Comparison of ENCODE assay signal across 6 cellular contexts in the genomic region with DNA sequence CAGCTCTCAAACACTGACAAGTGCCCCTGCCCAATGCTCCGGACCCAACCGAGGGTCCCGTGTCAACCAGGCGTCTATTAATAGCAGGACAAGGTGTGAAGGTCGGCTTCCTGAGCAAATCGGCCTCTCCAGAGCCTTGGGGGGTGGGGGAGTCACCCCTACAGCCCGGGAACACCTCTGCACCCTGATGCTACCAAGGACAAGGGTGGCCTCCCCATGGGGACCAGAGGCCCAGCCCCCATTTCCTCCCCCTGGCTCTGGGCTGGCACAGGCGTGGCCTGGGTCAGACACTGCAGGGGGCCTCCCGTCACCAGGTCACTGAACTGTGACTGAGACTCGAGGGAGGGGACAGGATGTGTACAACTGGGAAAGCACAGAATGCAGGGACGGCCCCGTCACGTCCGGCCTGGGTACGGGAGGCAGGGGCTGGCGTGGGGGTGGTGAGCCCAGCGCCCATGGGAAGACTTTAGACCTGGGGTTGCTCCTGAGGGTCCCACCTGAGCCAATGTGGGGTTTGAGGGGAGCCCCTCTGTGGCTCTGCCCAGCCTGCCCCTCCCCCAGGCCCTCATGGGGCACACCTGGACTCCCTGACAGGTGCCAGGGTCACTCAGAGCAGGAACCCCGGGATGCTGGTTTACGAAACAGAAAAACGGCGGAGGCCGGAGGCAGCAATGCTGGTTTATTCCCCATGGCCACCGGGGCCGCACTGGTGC. TPM values are rescaled to one million over a fixed set of nuclear protein-coding genes. Genes with fewer than 3 reads are reported as not detected.
A peak's percentile ranks its signal among the peaks of the same experiment; 100 is the strongest.
DNase-seq lines count a peak whose midpoint lies in the region; ATAC-seq and TF ChIP-seq lines count a peak whose summit lies in the region.

No MANE protein-coding gene starts in this region.

- 50% methylated on average over 24 of the region's 24 CpGs for WGBS in thymus

- TF ChIP-seq CTCF in left lung (IDR thresholded peaks at IDR 0.05): no peak

- H3K27me3 ChIP-seq in left lung (no peaks in the 10 kb centered on the region), thymus (ENCODE audit: control insufficient read depth, insufficient read depth) (no peaks in the 10 kb centered on the region)

- intact Hi-C loops in left lung (cut with DNase I): no loop called here

- TF ChIP-seq POLR2A in GM19099 (IDR thresholded peaks at IDR 0.05; ENCODE audit: extremely low read depth, insufficient read length, low read depth): peak; percentile 66

- peak overlapping the region; percentile 75 to 90 for H3K27ac ChIP-seq in left lung
- peak overlapping the region; percentile 67 for H3K27ac ChIP-seq in thymus (ENCODE audit: low read depth)

- H3K36me3 ChIP-seq in left lung (peaks cover 0 to 68% of the 10 kb centered on the region in 2 donors), thymus (ENCODE audit: control insufficient read depth, insufficient read depth) (peaks cover 30% of the 10 kb centered on the region)

- peak; percentile 92 for DNase-seq in HK-2 (ENCODE audit: unreplicated experiment)
- DNase-seq in activated T-helper 1 cell treated with anti-CD3 and anti-CD28 coated beads, Interleukin-2, amount 50 U/mL, for 16 hours (ENCODE audit: low read depth in 1 of 2, low spot score in 1 of 2): peak; percentile 20 to 53
- peak; percentile 74 to 88 for DNase-seq in left lung
- no peak for DNase-seq in iPS-NIHi7 (ENCODE audit: extremely low spot score)

- ATAC-seq in left lung: peak; percentile 43

- H3K4me1 ChIP-seq in left lung: peaks cover 5 to 53% of the 10 kb centered on the region in 2 donors
- H3K4me1 ChIP-seq in thymus (ENCODE audit: control insufficient read depth, insufficient read depth, low read length): peaks cover 13% of the 10 kb centered on the region

- no peaks in the 10 kb centered on the region for H3K9me3 ChIP-seq in left lung
- H3K9me3 ChIP-seq in thymus (ENCODE audit: control insufficient read depth): no peaks in the 10 kb centered on the region

- H3K4me3 ChIP-seq in left lung (peak overlapping the region; percentile 78 to 94), thymus (ENCODE audit: low read length) (peak overlapping the region; percentile 63)

RNA-seq across cellular contexts. Expression of a gene that starts 0.6 kb away (rescaled TPM):
- total RNA-seq in left lung: 100 to 1,000 TPM; 243 to 396 TPM
- polyA plus RNA-seq in thymus: 208 TPM

RNA-seq across cellular contexts. Expression of a gene that starts 11.5 kb away (rescaled TPM):
- 100 to 1,000 TPM in 1 of 2 donors, 10 to 100 TPM in 1; 66.3 to 154 TPM for total RNA-seq in left lung
- polyA plus RNA-seq in thymus: 30.2 TPM

RNA-seq across cellular contexts. Expression of a gene that starts 13.1 kb away (rescaled TPM):
- total RNA-seq in left lung: not detected
- 0.09 TPM for polyA plus RNA-seq in thymus

RNA-seq across cellular contexts. Expression of a gene that starts 34.9 kb away (rescaled TPM):
- total RNA-seq in left lung: 1 to 10 TPM; 1.9 to 2.3 TPM
- 2.9 TPM for polyA plus RNA-seq in thymus

RNA-seq across cellular contexts. Expression of a gene that starts 54.8 kb away (rescaled TPM):
- 10 to 100 TPM; 28.4 to 54.0 TPM for total RNA-seq in left lung
- polyA plus RNA-seq in thymus: 144 TPM
